Comparison of ENCODE assay signal across 14 cellular contexts in genomic region chr14:50657753-50658152, GRCh38. TPM values are rescaled to one million over a fixed set of nuclear protein-coding genes. Genes with fewer than 3 reads are reported as not detected.
DNase-seq lines count a peak whose midpoint lies in the region; ATAC-seq and TF ChIP-seq lines count a peak whose summit lies in the region.
"Had no signal": no experiment of that assay in that cellular context is flagged by ENCODE, and none has a peak within 500 bp of the region (broad histone marks: within the 10 kb centered on the region; RNA-seq: fewer than 3 reads in every experiment).

No MANE protein-coding gene starts in this region.

- DNase-seq in cardiac fibroblast (ENCODE audit: low read depth in 2 of 2) (peak; percentile 16 to 22), left lobe of liver (ENCODE audit: low spot score) (no peak), kidney tubule cell (ENCODE audit: low spot score) (no peak), ACHN (no peak), NCI-H1048 (lab: John Stamatoyannopoulos, UW) (no peak)
- DNase-seq in activated CD4-positive, alpha-beta T cell treated with anti-CD3 and anti-CD28 coated beads, Interleukin-2, amount 10 ng/mL, durations not matched to agents 24 days and 14 days = no peak
- DNase-seq: activated CD4-positive, alpha-beta memory T cell treated with anti-CD3 and anti-CD28 coated beads for 36 hours; activated effector memory CD4-positive, alpha-beta T cell treated with Interleukin-2 at 50 U/mL for 16 hours; CD4-positive, CD25-positive, alpha-beta regulatory T cell; ovary; stimulated activated CD4-positive, alpha-beta T cell treated with anti-CD3 and anti-CD28 coated beads, Interleukin-4, amount 100 ng/mL, for 24 hours had no signal

- H3K27ac ChIP-seq in HUES6 (ENCODE audit: low read depth, low read length) (peak overlapping the region; percentile 91), subcutaneous abdominal adipose tissue (ENCODE audit: low read depth, low read length) (peak overlapping the region; percentile 79)

- H3K27ac Mint-ChIP-seq in activated CD4-positive, alpha-beta T cell treated with anti-CD3 and anti-CD28 coated beads, Interleukin-2, amount 10 ng/mL, durations not matched to agents 24 days and 14 days = no peak overlapping the region
- H3K27ac Mint-ChIP-seq: activated CD4-positive, alpha-beta memory T cell treated with anti-CD3 and anti-CD28 coated beads for 36 hours; CD4-positive, CD25-positive, alpha-beta regulatory T cell; stimulated activated naive CD8-positive, alpha-beta T cell treated with anti-CD3 and anti-CD28 coated beads, Interleukin-15, Interleukin-2, amounts not matched to agents 100 ng/mL and 50 ng/mL, for 24 hours had no signal

- no peaks in the 10 kb centered on the region for H3K27me3 Mint-ChIP-seq in activated CD4-positive, alpha-beta T cell treated with anti-CD3 and anti-CD28 coated beads, Interleukin-2, amount 10 ng/mL, durations not matched to agents 24 days and 14 days
- H3K27me3 Mint-ChIP-seq: activated CD4-positive, alpha-beta memory T cell treated with anti-CD3 and anti-CD28 coated beads for 36 hours; CD4-positive, CD25-positive, alpha-beta regulatory T cell; stimulated activated naive CD8-positive, alpha-beta T cell treated with anti-CD3 and anti-CD28 coated beads, Interleukin-15, Interleukin-2, amounts not matched to agents 100 ng/mL and 50 ng/mL, for 24 hours had no signal

- TF ChIP-seq CTCF in cardiac fibroblast (IDR thresholded peaks at IDR 0.05; ENCODE audit: low read depth, low read length) = no peak

- H3K4me3 ChIP-seq in HUES6 (ENCODE audit: low read depth, low read length) (peak overlapping the region; percentile 29), cardiac fibroblast (replicated peaks in 1 of 2; ENCODE audit: low read depth in 2 of 2, low read length in 2 of 2) (no peak overlapping the region), subcutaneous abdominal adipose tissue (ENCODE audit: low read depth in 1 of 5, low read length in 5 of 5) (peak overlapping the region in 3 of 5 donors; percentile 4 to 36 (median 30))
- H3K4me3 ChIP-seq: ovary had no signal

- peak; percentile 13 for ATAC-seq in left lobe of liver

- H3K4me1 ChIP-seq in HUES6 (ENCODE audit: control insufficient read depth, insufficient read depth, low read length) = peaks cover 25% of the 10 kb centered on the region
- H3K4me1 ChIP-seq in subcutaneous abdominal adipose tissue (ENCODE audit: control insufficient read depth in 5 of 5, insufficient read depth in 5 of 5, low read length in 5 of 5) = peaks cover 4 to 36% (median 21%) of the 10 kb centered on the region in 5 donors

- no peaks in the 10 kb centered on the region for H3K9me3 ChIP-seq in HUES6 (ENCODE audit: control insufficient read depth, insufficient read depth, low read depth, low read length)
- H3K9me3 ChIP-seq in subcutaneous abdominal adipose tissue (ENCODE audit: control insufficient read depth in 5 of 5, low read length in 5 of 5) = no peaks in the 10 kb centered on the region
- H3K9me3 ChIP-seq: ovary had no signal

- H3K4me1 Mint-ChIP-seq in activated CD4-positive, alpha-beta T cell treated with anti-CD3 and anti-CD28 coated beads, Interleukin-2, amount 10 ng/mL, durations not matched to agents 24 days and 14 days = no peaks in the 10 kb centered on the region

- H3K36me3 ChIP-seq in HUES6 (ENCODE audit: control insufficient read depth, insufficient read depth, low read length) (peaks cover 24% of the 10 kb centered on the region), subcutaneous abdominal adipose tissue (ENCODE audit: control insufficient read depth in 5 of 5, insufficient read depth in 5 of 5, low read length in 5 of 5) (peaks cover 0 to 9% (median 6%) of the 10 kb centered on the region in 5 donors)
- H3K36me3 ChIP-seq: ovary had no signal

- H3K27me3 ChIP-seq in HUES6 (ENCODE audit: control insufficient read depth, insufficient read depth, low read length) = no peaks in the 10 kb centered on the region
- no peaks in the 10 kb centered on the region for H3K27me3 ChIP-seq in subcutaneous abdominal adipose tissue (ENCODE audit: control insufficient read depth in 5 of 5, insufficient read depth in 4 of 5, low read length in 5 of 5)
- H3K27me3 ChIP-seq: ovary had no signal

- in situ Hi-C loops in ACHN (cut with HindIII; ENCODE audit: low pct_ligation_motif_present, low pct_unique_long_range_greater_than_20kb, low sequenced_read_pairs) = no loop called here

- intact Hi-C loops in activated CD4-positive, alpha-beta T cell treated with anti-CD3 and anti-CD28 coated beads, Interleukin-2, amount 10 ng/mL, durations not matched to agents 24 days and 14 days (cut with micrococcal nuclease) = no loop called here

- peaks cover 6% of the 10 kb centered on the region for H3K36me3 Mint-ChIP-seq in activated CD4-positive, alpha-beta T cell treated with anti-CD3 and anti-CD28 coated beads, Interleukin-2, amount 10 ng/mL, durations not matched to agents 24 days and 14 days (ENCODE audit: low read depth)

- H3K4me3 Mint-ChIP-seq in activated CD4-positive, alpha-beta T cell treated with anti-CD3 and anti-CD28 coated beads, Interleukin-2, amount 10 ng/mL, durations not matched to agents 24 days and 14 days = no peak overlapping the region
- H3K4me3 Mint-ChIP-seq: activated CD4-positive, alpha-beta memory T cell treated with anti-CD3 and anti-CD28 coated beads for 36 hours; CD4-positive, CD25-positive, alpha-beta regulatory T cell; stimulated activated naive CD8-positive, alpha-beta T cell treated with anti-CD3 and anti-CD28 coated beads, Interleukin-15, Interleukin-2, amounts not matched to agents 100 ng/mL and 50 ng/mL, for 24 hours had no signal

- H3K9ac ChIP-seq in HUES6 (ENCODE audit: low read length) (peak overlapping the region; percentile 43), subcutaneous abdominal adipose tissue (ENCODE audit: low read length in 5 of 5) (peak overlapping the region in 3 of 5 donors; percentile 2 to 44 (median 21))

- H3K9me3 Mint-ChIP-seq in activated CD4-positive, alpha-beta T cell treated with anti-CD3 and anti-CD28 coated beads, Interleukin-2, amount 10 ng/mL, durations not matched to agents 24 days and 14 days = no peaks in the 10 kb centered on the region
- H3K9me3 Mint-ChIP-seq: activated CD4-positive, alpha-beta memory T cell treated with anti-CD3 and anti-CD28 coated beads for 36 hours; CD4-positive, CD25-positive, alpha-beta regulatory T cell; stimulated activated naive CD8-positive, alpha-beta T cell treated with anti-CD3 and anti-CD28 coated beads, Interleukin-15, Interleukin-2, amounts not matched to agents 100 ng/mL and 50 ng/mL, for 24 hours had no signal

RNA-seq across cellular contexts. Expression of gene SAV1, which starts 10.4 kb away (rescaled TPM):
- 7.7 TPM for total RNA-seq in left lobe of liver
- total RNA-seq in activated CD4-positive, alpha-beta T cell treated with anti-CD3 and anti-CD28 coated beads, Interleukin-2, amount 10 ng/mL, durations not matched to agents 24 days and 14 days = 9.9 and 10.8 TPM in 2 replicates

Comparison
In these comparisons a context has a peak if more than half of its experiments do, and no peak if none do; other contexts are left out.
1. H3K4me3 ChIP-seq: peak in HUES6 (single experiment) and subcutaneous abdominal adipose tissue (3 of 5); none in cardiac fibroblast (0 of 2).
2. DNase-seq: peak in cardiac fibroblast (2 of 2); none in left lobe of liver (single experiment), kidney tubule cell (single experiment), ACHN (single experiment), activated CD4-positive, alpha-beta T cell treated with anti-CD3 and anti-CD28 coated beads, Interleukin-2, amount 10 ng/mL, durations not matched to agents 24 days and 14 days (single experiment) and NCI-H1048 (single experiment).